ENCODE assay signal across 1 cellular context in the genomic region with DNA sequence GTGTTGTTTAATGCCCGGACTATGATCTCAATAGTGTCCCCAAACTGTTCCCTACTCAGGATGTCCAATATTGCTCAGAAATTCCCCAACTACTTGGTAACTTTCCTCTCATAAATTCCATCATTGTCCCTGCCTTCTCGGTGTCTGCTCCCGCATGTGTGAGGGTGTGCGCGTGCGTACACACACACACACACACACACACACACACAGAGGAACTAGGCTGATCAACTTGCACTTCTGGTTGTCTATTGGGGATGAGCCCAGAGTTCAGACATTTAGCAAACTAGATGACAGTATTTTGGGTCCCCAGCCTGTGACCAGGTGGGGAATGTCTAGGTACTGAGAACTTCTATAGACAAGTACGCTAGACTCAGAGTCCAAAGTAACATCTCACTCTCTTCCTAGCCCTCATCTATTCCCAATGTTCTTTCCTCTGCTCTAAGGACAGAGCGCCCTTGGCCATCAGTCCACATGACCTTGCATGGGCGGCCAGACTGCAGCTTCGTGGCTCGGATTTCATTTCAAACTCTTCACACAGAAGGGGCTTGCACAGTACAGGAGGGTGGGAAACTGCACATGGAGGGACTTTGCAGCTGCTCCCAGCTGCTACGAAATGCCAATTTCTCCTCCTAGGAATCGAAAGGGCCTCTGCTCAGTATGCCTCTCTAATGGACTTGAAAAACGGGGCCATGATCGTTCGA.
TF ChIP-seq lines count a peak whose summit lies in the region.

No MANE protein-coding gene starts in this region.

TF ChIP-seq in HepG2, 621 proteins besides CTCF, POLR2A, EP300 and RAD21:
- no peak for TF ChIP-seq FOSL1 (CRISPR knock-in tag; IDR thresholded peaks at IDR 0.05; ENCODE audit: borderline replicate concordance)
- no peak for TF ChIP-seq RERE (CRISPR knock-in tag; IDR thresholded peaks at IDR 0.05; ENCODE audit: low read depth)
- no peak for TF ChIP-seq ZNF343 (CRISPR knock-in tag; IDR thresholded peaks at IDR 0.05)
- no peak for TF ChIP-seq JDP2 (CRISPR knock-in tag; IDR thresholded peaks at IDR 0.05; ENCODE audit: borderline replicate concordance)
- TF ChIP-seq UBTF (CRISPR knock-in tag; IDR thresholded peaks at IDR 0.05): no peak
- 0 out of 2 replicates have a peak, but pooled peaks have one; percentile 26 for TF ChIP-seq ZBTB33 (CRISPR knock-in tag; IDR thresholded peaks at IDR 0.05)
- no peak for TF ChIP-seq CHCHD3 (CRISPR knock-in tag; IDR thresholded peaks at IDR 0.05)
- TF ChIP-seq ZFP91 (CRISPR knock-in tag; IDR thresholded peaks at IDR 0.05; ENCODE audit: borderline replicate concordance): peak; percentile 22; the same call in 1 of the 2 replicates
- TF ChIP-seq ZNF747 (CRISPR knock-in tag; IDR thresholded peaks at IDR 0.05; ENCODE audit: borderline replicate concordance): no peak
- TF ChIP-seq NONO (IDR thresholded peaks at IDR 0.05): no peak
- no peak for TF ChIP-seq NONO (CRISPR knock-in tag; conservative IDR thresholded peaks at IDR 0.05)
- TF ChIP-seq, protein P1, sequence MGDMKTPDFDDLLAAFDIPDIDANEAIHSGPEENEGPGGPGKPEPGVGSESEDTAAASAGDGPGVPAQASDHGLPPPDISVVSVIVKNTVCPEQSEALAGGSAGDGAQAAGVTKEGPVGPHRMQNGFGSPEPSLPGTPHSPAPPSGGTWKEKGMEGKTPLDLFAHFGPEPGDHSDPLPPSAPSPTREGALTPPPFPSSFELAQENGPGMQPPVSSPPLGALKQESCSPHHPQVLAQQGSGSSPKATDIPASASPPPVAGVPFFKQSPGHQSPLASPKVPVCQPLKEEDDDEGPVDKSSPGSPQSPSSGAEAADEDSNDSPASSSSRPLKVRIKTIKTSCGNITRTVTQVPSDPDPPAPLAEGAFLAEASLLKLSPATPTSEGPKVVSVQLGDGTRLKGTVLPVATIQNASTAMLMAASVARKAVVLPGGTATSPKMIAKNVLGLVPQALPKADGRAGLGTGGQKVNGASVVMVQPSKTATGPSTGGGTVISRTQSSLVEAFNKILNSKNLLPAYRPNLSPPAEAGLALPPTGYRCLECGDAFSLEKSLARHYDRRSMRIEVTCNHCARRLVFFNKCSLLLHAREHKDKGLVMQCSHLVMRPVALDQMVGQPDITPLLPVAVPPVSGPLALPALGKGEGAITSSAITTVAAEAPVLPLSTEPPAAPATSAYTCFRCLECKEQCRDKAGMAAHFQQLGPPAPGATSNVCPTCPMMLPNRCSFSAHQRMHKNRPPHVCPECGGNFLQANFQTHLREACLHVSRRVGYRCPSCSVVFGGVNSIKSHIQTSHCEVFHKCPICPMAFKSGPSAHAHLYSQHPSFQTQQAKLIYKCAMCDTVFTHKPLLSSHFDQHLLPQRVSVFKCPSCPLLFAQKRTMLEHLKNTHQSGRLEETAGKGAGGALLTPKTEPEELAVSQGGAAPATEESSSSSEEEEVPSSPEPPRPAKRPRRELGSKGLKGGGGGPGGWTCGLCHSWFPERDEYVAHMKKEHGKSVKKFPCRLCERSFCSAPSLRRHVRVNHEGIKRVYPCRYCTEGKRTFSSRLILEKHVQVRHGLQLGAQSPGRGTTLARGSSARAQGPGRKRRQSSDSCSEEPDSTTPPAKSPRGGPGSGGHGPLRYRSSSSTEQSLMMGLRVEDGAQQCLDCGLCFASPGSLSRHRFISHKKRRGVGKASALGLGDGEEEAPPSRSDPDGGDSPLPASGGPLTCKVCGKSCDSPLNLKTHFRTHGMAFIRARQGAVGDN (CRISPR knock-in tag; IDR thresholded peaks at IDR 0.05): no peak; the same call in 1 of the 2 replicates
- TF ChIP-seq ZNF850 (CRISPR knock-in tag; conservative IDR thresholded peaks at IDR 0.05): no peak
- no peak for TF ChIP-seq HMG20B (CRISPR knock-in tag; conservative IDR thresholded peaks at IDR 0.05)
- no peak for TF ChIP-seq ZNF589 (CRISPR knock-in tag; conservative IDR thresholded peaks at IDR 0.05)
- TF ChIP-seq HMGXB4 (CRISPR knock-in tag; IDR thresholded peaks at IDR 0.05; ENCODE audit: borderline replicate concordance in 1 of 2, low read depth in 1 of 2): no peak
- TF ChIP-seq ZFP37 (CRISPR knock-in tag; IDR thresholded peaks at IDR 0.05; ENCODE audit: borderline replicate concordance): no peak
- no peak for TF ChIP-seq ZFP41 (CRISPR knock-in tag; IDR thresholded peaks at IDR 0.05; ENCODE audit: borderline replicate concordance)
- TF ChIP-seq SCMH1 (CRISPR knock-in tag; IDR thresholded peaks at IDR 0.05; ENCODE audit: borderline replicate concordance): no peak
- TF ChIP-seq ZBTB38 (CRISPR knock-in tag; IDR thresholded peaks at IDR 0.05): peak; percentile 61
- TF ChIP-seq ZNF296 (CRISPR knock-in tag; conservative IDR thresholded peaks at IDR 0.05): 0 out of 2 replicates have a peak, but pooled peaks have one; percentile 33
- no peak for TF ChIP-seq RBFOX2 (IDR thresholded peaks at IDR 0.05; ENCODE audit: low read depth, low read length)
- no peak for TF ChIP-seq SIX4 (CRISPR knock-in tag; IDR thresholded peaks at IDR 0.05)
- TF ChIP-seq ZKSCAN5 (CRISPR knock-in tag; IDR thresholded peaks at IDR 0.05): peak; percentile 84; the same call in 1 of the 2 replicates
- TF ChIP-seq, protein P2, sequence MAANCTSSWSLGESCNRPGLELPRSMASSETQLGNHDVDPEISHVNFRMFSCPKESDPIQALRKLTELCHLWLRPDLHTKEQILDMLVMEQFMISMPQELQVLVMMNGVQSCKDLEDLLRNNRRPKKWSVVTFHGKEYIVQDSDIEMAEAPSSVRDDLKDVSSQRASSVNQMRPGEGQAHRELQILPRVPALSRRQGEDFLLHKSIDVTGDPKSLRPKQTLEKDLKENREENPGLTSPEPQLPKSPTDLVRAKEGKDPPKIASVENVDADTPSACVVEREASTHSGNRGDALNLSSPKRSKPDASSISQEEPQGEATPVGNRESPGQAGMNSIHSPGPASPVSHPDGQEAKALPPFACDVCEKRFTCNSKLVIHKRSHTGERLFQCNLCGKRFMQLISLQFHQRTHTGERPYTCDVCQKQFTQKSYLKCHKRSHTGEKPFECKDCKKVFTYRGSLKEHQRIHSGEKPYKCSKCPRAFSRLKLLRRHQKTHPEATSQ (CRISPR knock-in tag; IDR thresholded peaks at IDR 0.05; ENCODE audit: borderline replicate concordance): no peak
- 0 out of 2 replicates have a peak, but pooled peaks have one; percentile 20 for TF ChIP-seq ZMYM4 (CRISPR knock-in tag; IDR thresholded peaks at IDR 0.05)
- TF ChIP-seq ZNF501 (CRISPR knock-in tag; IDR thresholded peaks at IDR 0.05): 0 out of 2 replicates have a peak, but pooled peaks have one; percentile 48
- TF ChIP-seq ESRRA (CRISPR knock-in tag; IDR thresholded peaks at IDR 0.05; ENCODE audit: low read depth): 0 out of 2 replicates have a peak, but pooled peaks have one; percentile 53
